Comparison of ENCODE assay signal across 14 cellular contexts in the genomic region with DNA sequence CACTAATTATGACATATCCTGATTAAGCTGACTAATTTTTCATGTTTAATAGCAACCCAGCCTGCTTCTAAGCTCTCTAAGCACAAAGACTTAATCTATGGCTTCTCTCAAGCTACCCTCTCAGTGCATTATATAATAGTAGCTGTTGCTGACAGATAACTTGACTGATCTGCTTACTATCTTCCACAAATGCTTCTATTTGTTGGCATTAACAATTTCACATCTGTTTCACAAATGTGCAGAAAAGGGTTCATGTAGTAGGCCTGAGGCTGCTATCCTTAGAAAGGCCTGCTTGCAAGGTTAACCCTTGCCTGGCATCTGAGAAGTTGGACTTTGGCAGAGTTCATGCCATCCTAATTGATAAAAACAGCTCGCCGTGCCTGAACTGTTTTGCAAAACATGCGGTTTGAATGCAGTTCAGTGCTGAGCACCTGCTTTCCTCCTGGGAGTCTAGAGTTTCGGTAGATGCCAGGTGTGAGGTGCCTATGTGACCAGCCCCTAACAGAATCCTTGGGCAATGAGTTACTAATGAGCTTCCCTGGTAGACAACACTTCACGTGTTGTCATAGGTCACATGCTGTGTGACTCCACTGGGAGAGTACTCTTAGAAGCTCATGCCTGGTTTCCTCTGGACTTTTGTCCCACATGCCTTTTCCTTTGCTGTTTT.
DNase-seq lines count a peak whose midpoint lies in the region; ATAC-seq and TF ChIP-seq lines count a peak whose summit lies in the region.
"Had no signal": no experiment of that assay in that cellular context is flagged by ENCODE, and none has a peak within 500 bp of the region (broad histone marks: within the 10 kb centered on the region; RNA-seq: fewer than 3 reads in every experiment).

No MANE protein-coding gene starts in this region.

- TF ChIP-seq POLR2A in heart left ventricle (IDR thresholded peaks at IDR 0.05): no peak

- no peaks in the 10 kb centered on the region for H3K27me3 Mint-ChIP-seq in natural killer cell treated with Interleukin-12 subunit alpha and Interleukin-12 subunit beta and Interleukin-15 and Interleukin-18, amount 100 ng/mL, for 72 hours
- H3K27me3 Mint-ChIP-seq in CD14-positive monocyte (ENCODE audit: low read depth in 3 of 3): no peaks in the 10 kb centered on the region

- no peak overlapping the region for H3K4me3 Mint-ChIP-seq in natural killer cell treated with Interleukin-12 subunit alpha and Interleukin-12 subunit beta and Interleukin-15 and Interleukin-18, amount 100 ng/mL, for 72 hours
- no peak overlapping the region for H3K4me3 Mint-ChIP-seq in CD14-positive monocyte

- no peaks in the 10 kb centered on the region for H3K27me3 ChIP-seq in heart left ventricle

- no peaks in the 10 kb centered on the region for H3K9me3 Mint-ChIP-seq in natural killer cell treated with Interleukin-12 subunit alpha and Interleukin-12 subunit beta and Interleukin-15 and Interleukin-18, amount 100 ng/mL, for 72 hours
- no peaks in the 10 kb centered on the region for H3K9me3 Mint-ChIP-seq in CD14-positive monocyte

- H3K27ac Mint-ChIP-seq in natural killer cell treated with Interleukin-12 subunit alpha and Interleukin-12 subunit beta and Interleukin-15 and Interleukin-18, amount 100 ng/mL, for 72 hours: no peak overlapping the region
- H3K27ac Mint-ChIP-seq in CD14-positive monocyte: no peak overlapping the region

- H3K4me1 Mint-ChIP-seq in natural killer cell treated with Interleukin-12 subunit alpha and Interleukin-12 subunit beta and Interleukin-15 and Interleukin-18, amount 100 ng/mL, for 72 hours (ENCODE audit: low read depth in 2 of 2): no peaks in the 10 kb centered on the region
- H3K4me1 Mint-ChIP-seq in CD14-positive monocyte: no peaks in the 10 kb centered on the region

- peaks cover 0 to 13% (median 0%) of the 10 kb centered on the region in 12 donors for H3K9me3 ChIP-seq in heart left ventricle
- H3K9me3 ChIP-seq: thoracic aorta had no signal

- ATAC-seq in GM19438 (IDR thresholded peaks at IDR 0.05; ENCODE audit: low read depth, unreplicated experiment) (peak; percentile 96), HG03045 (IDR thresholded peaks at IDR 0.05; ENCODE audit: unreplicated experiment) (peak; percentile 61), heart left ventricle (no peak)
- no peak for ATAC-seq in natural killer cell treated with Interleukin-12 subunit alpha and Interleukin-12 subunit beta and Interleukin-15 and Interleukin-18, amount 100 ng/mL, for 72 hours

- TF ChIP-seq CTCF in AG10803 (conservative IDR thresholded peaks at IDR 0.05; ENCODE audit: low read length): no peak
- TF ChIP-seq CTCF in CD14-positive monocyte (IDR thresholded peaks at IDR 0.05): no peak
- TF ChIP-seq CTCF in heart left ventricle (IDR thresholded peaks at IDR 0.05): no peak

- peaks cover 13% of the 10 kb centered on the region for H3K36me3 Mint-ChIP-seq in natural killer cell treated with Interleukin-12 subunit alpha and Interleukin-12 subunit beta and Interleukin-15 and Interleukin-18, amount 100 ng/mL, for 72 hours
- H3K36me3 Mint-ChIP-seq in CD14-positive monocyte: peaks cover 83 to 87% of the 10 kb centered on the region in 2 donors

- 86 to 92% (median 89%) methylated on average over 5 of the region's 5 CpGs for WGBS in heart left ventricle, 4 donors

- no peak overlapping the region for H3K27ac ChIP-seq in heart left ventricle
- H3K27ac ChIP-seq: thoracic aorta had no signal

- H3K4me1 ChIP-seq in heart left ventricle: no peaks in the 10 kb centered on the region

- intact Hi-C loops in CD14-positive monocyte (cut with micrococcal nuclease) (no loop called here), heart left ventricle (cut with DNase I) (no loop called here)

- H3K4me3 ChIP-seq in AG10803 (ENCODE audit: low read length): no peak overlapping the region
- H3K4me3 ChIP-seq in heart left ventricle: no peak overlapping the region
- H3K4me3 ChIP-seq: GM23248, thoracic aorta had no signal

- peak; percentile 52 for DNase-seq in AG10803 (ENCODE audit: low read depth)
- peak; percentile 20 for DNase-seq in NCI-H345 treated with DMSO at 0.1 percent for 48 hours (lab: John Stamatoyannopoulos, UW; ENCODE audit: unreplicated experiment)
- no peak for DNase-seq in cerebellum (ENCODE audit: low spot score)
- no peak for DNase-seq in natural killer cell treated with Interleukin-12 subunit alpha and Interleukin-12 subunit beta and Interleukin-15 and Interleukin-18, amount 100 ng/mL, for 72 hours (ENCODE audit: low spot score)
- no peak for DNase-seq in CD14-positive monocyte (ENCODE audit: low spot score)
- no peak for DNase-seq in heart left ventricle
- DNase-seq: EL; GM23248; IMR-90; NCI-H774; stimulated activated CD4-positive, alpha-beta T cell treated with anti-CD3 and anti-CD28 coated beads, Interleukin-4, amount 100 ng/mL, for 1 hour had no signal

- H3K36me3 ChIP-seq in heart left ventricle: peaks cover 2 to 88% (median 71%) of the 10 kb centered on the region in 9 donors

Comparison
In these comparisons a context has a peak if more than half of its experiments do, and no peak if none do; other contexts are left out.
1. DNase-seq: peak in AG10803 (single experiment) and NCI-H345 treated with DMSO at 0.1 percent for 48 hours (single experiment); none in cerebellum (single experiment), natural killer cell treated with Interleukin-12 subunit alpha and Interleukin-12 subunit beta and Interleukin-15 and Interleukin-18, amount 100 ng/mL, for 72 hours (single experiment), CD14-positive monocyte (single experiment) and heart left ventricle (0 of 5).
2. ATAC-seq: peak in GM19438 (single experiment) and HG03045 (single experiment); none in natural killer cell treated with Interleukin-12 subunit alpha and Interleukin-12 subunit beta and Interleukin-15 and Interleukin-18, amount 100 ng/mL, for 72 hours (0 of 2) and heart left ventricle (0 of 4).